1 cellular context compared by ENCODE assay signal in the genomic region with DNA sequence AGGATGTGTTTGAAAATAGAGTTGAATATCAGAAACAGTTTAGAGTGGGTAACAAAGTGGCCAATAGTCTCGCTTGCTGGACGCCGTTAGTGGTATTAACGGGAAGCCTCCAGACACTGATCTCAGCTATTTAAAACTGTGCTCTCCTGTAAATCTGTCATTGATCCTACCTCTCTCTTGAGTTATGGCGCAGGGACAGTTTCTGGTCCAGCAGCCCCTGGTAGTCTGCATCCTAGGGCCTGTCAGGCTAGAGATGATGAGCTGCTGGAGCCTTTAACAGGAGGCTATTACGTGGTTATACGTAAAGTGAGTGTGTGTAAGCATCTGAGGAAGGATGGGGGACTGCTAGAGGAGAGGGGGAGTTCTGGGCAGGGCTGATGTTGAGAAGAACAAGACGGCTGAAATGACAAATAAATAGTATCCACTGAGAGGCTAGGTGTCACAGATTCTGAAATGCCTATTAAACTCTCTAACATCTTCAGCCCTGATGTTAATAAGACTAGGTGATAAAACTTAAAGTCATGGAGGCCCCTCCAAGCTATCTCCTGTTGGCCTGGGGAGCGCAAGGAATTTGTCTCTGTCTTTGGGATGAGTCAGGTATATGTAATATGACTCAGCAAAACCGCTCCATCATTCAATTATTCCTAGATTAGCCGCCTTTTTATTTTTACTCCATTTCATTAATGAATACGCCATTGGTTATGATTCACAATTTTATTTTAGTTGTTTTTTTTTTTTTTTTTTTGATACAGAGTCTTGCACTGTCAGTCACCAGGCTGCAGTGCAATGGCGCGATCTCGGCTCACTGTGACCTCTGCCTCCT.
TF ChIP-seq lines count a peak whose summit lies in the region.

No MANE protein-coding gene starts in this region.

TF ChIP-seq in IMR-90, 13 proteins besides CTCF, POLR2A, EP300 and RAD21:
- peak; percentile 51; the same call in 1 of the 2 replicates for TF ChIP-seq FOS (IDR thresholded peaks at IDR 0.05; ENCODE audit: low read depth, low read length)
- TF ChIP-seq RFX5 (IDR thresholded peaks at IDR 0.05; ENCODE audit: low read depth, low read length) = no peak
- TF ChIP-seq MAZ (IDR thresholded peaks at IDR 0.05; ENCODE audit: borderline replicate concordance, low read depth, low read length) = no peak
- TF ChIP-seq MAFK (IDR thresholded peaks at IDR 0.05; ENCODE audit: low read depth, low read length) = peak; percentile 90
- peak; percentile 97 for TF ChIP-seq NFE2L2 (IDR thresholded peaks at IDR 0.05; ENCODE audit: low read depth, low read length)
- TF ChIP-seq, protein P1, sequence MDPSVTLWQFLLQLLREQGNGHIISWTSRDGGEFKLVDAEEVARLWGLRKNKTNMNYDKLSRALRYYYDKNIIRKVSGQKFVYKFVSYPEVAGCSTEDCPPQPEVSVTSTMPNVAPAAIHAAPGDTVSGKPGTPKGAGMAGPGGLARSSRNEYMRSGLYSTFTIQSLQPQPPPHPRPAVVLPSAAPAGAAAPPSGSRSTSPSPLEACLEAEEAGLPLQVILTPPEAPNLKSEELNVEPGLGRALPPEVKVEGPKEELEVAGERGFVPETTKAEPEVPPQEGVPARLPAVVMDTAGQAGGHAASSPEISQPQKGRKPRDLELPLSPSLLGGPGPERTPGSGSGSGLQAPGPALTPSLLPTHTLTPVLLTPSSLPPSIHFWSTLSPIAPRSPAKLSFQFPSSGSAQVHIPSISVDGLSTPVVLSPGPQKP (IDR thresholded peaks at IDR 0.05; ENCODE audit: borderline replicate concordance, low read depth, low read length) = no peak
- no peak for TF ChIP-seq MXI1 (IDR thresholded peaks at IDR 0.05; ENCODE audit: borderline replicate concordance, low read depth, low read length)
